In the genomic region with DNA sequence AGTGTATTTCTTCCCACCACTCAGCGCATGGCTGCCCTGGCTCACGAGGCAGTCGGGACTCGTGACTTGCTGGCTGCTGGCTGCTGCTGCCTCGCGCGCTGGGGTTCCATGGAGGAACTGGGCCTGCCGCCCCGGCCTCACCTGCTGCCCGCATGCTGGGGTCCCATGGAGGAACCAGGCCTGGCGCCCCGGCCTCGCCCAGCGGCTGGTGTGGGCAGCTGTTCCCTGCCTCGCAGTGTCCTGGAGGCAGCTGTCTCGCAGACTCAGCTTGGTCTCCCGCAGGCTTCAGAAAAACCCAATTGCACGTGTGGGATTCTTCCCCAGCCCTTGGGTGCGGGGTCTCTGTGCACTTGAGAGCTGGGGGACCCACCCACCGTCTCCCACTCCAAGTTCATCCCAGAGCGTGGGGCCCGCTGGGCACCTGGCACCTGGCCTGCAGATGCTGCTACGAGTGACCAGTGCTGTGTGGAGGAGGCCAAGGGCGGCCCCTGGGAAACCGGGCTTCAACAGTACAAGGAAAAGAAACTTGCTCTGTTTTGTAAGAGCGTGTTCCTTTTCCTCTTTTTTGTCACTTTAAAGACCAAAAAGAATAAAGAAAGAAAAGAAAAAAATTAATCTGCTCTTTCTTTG, we compare ENCODE assay signal across 18 cellular contexts. TPM values are rescaled to one million over a fixed set of nuclear protein-coding genes. Genes with fewer than 3 reads are reported as not detected.
A peak's percentile ranks its signal among the peaks of the same experiment; 100 is the strongest.
DNase-seq lines count a peak whose midpoint lies in the region; ATAC-seq and TF ChIP-seq lines count a peak whose summit lies in the region.
"Had no signal": no experiment of that assay in that cellular context is flagged by ENCODE, and none has a peak within 500 bp of the region (broad histone marks: within the 10 kb centered on the region; RNA-seq: fewer than 3 reads in every experiment).

No MANE protein-coding gene starts in this region.

- no peaks in the 10 kb centered on the region for H3K9me3 ChIP-seq in RWPE2 (ENCODE audit: severe bottlenecking)
- H3K9me3 ChIP-seq in hepatocyte (ENCODE audit: low read depth) = no peaks in the 10 kb centered on the region
- H3K9me3 ChIP-seq in sigmoid colon = no peaks in the 10 kb centered on the region
- H3K9me3 ChIP-seq: BE2C had no signal

- no peak overlapping the region for H3K4me3 Mint-ChIP-seq in CD14-positive monocyte
- H3K4me3 Mint-ChIP-seq: activated T-cell treated with anti-CD3 and anti-CD28 coated beads, Interleukin-2, amount 50 U/mL, for 72 hours; neural progenitor cell had no signal

- peak overlapping the region; percentile 79 to 92 (median 91) for H3K27ac Mint-ChIP-seq in CD14-positive monocyte
- H3K27ac Mint-ChIP-seq: activated T-cell treated with anti-CD3 and anti-CD28 coated beads, Interleukin-2, amount 50 U/mL, for 72 hours had no signal

- TF ChIP-seq EP300 in sigmoid colon (IDR thresholded peaks at IDR 0.05) = no peak

- WGBS in hepatocyte (ENCODE audit: low lambda C conversion rate, missing lambda C conversion rate) = 94% methylated on average over 25 of the region's 26 CpGs
- whole genome bisulfite sequencing in sigmoid colon, 2 donors = 78 to 86% methylated on average over 26 of the region's 26 CpGs

- no peaks in the 10 kb centered on the region for H3K27me3 ChIP-seq in RWPE2 (ENCODE audit: insufficient read depth, poor library complexity, severe bottlenecking)
- H3K27me3 ChIP-seq in hepatocyte = no peaks in the 10 kb centered on the region
- H3K27me3 ChIP-seq in sigmoid colon = no peaks in the 10 kb centered on the region
- H3K27me3 ChIP-seq: BE2C, neural progenitor cell had no signal

- peaks cover 0 to 2% (median 0%) of the 10 kb centered on the region in 7 donors for H3K9me3 Mint-ChIP-seq in CD14-positive monocyte
- H3K9me3 Mint-ChIP-seq: activated T-cell treated with anti-CD3 and anti-CD28 coated beads, Interleukin-2, amount 50 U/mL, for 72 hours; neural progenitor cell had no signal

- no peak for TF ChIP-seq POLR2A in sigmoid colon (IDR thresholded peaks at IDR 0.05)

- no peak overlapping the region for H2AFZ ChIP-seq in hepatocyte
- H2AFZ ChIP-seq: neural progenitor cell had no signal

- H3K36me3 ChIP-seq in RWPE2 (ENCODE audit: low read depth) (peaks cover 13% of the 10 kb centered on the region; the same call in 1 of the 2 replicates), hepatocyte (replicated peaks; ENCODE audit: insufficient read depth, low read depth) (no peaks in the 10 kb centered on the region), sigmoid colon (peaks cover 0 to 6% (median 0%) of the 10 kb centered on the region in 4 donors)
- H3K36me3 ChIP-seq: BE2C, neural progenitor cell had no signal

- H3K4me1 ChIP-seq in RWPE2 (ENCODE audit: insufficient read depth, poor library complexity, severe bottlenecking) (peaks cover 36% of the 10 kb centered on the region), hepatocyte (ENCODE audit: insufficient read depth) (peaks cover 75% of the 10 kb centered on the region), sigmoid colon (peaks cover 0 to 79% (median 70%) of the 10 kb centered on the region in 4 donors)

- H3K27ac ChIP-seq in RWPE2 (ENCODE audit: poor library complexity, severe bottlenecking) (peak overlapping the region; percentile 62), hepatocyte (peak overlapping the region; percentile 99), sigmoid colon (peak overlapping the region; percentile 88 to 93 (median 92))
- H3K27ac ChIP-seq: neural progenitor cell had no signal

- ATAC-seq in RWPE2 (ENCODE audit: low read depth) (no peak), HG03354 (IDR thresholded peaks at IDR 0.05; ENCODE audit: poor library complexity, severe bottlenecking, unreplicated experiment) (no peak)
- ATAC-seq: activated T-cell treated with anti-CD3 and anti-CD28 coated beads, Interleukin-2, amount 50 U/mL, for 72 hours; left cardiac atrium had no signal

- peaks cover 65% of the 10 kb centered on the region for H3K79me2 ChIP-seq in hepatocyte

- H3K36me3 Mint-ChIP-seq in CD14-positive monocyte = peaks cover 22 to 30% of the 10 kb centered on the region in 2 donors

- no peak for TF ChIP-seq CTCF in CD14-positive monocyte (IDR thresholded peaks at IDR 0.05)
- TF ChIP-seq CTCF in RWPE2 (IDR thresholded peaks at IDR 0.05; ENCODE audit: poor library complexity, severe bottlenecking) = no peak
- no peak for TF ChIP-seq CTCF in hepatocyte (IDR thresholded peaks at IDR 0.05; ENCODE audit: poor library complexity)
- no peak for TF ChIP-seq CTCF in sigmoid colon (IDR thresholded peaks at IDR 0.05)

- H3K4me1 Mint-ChIP-seq in CD14-positive monocyte = peaks cover 71% of the 10 kb centered on the region

- H3K4me2 ChIP-seq in hepatocyte = peak overlapping the region; percentile 43
- H3K4me2 ChIP-seq: neural progenitor cell had no signal

- no peak for DNase-seq in CD14-positive monocyte (ENCODE audit: low spot score)
- no peak for DNase-seq in RWPE2 (ENCODE audit: low spot score)
- no peak for DNase-seq in hepatocyte (ENCODE audit: low spot score)
- DNase-seq in sigmoid colon = no peak
- no peak for DNase-seq in NCI-H128 (lab: John Stamatoyannopoulos, UW; ENCODE audit: unreplicated experiment)
- no peak for DNase-seq in activated CD4-positive, alpha-beta T cell treated with anti-CD3 and anti-CD28 coated beads, Interleukin-2, amount 50 U/mL, for 1 hour
- no peak for DNase-seq in NCI-H2171 (lab: John Stamatoyannopoulos, UW)
- DNase-seq: activated CD4-positive, alpha-beta T cell treated with anti-CD3 and anti-CD28 coated beads, Interleukin-2, amount 50 U/mL, for 4 hours; activated T-cell treated with anti-CD3 and anti-CD28 coated beads, Interleukin-2, amount 50 U/mL, for 72 hours; BE2C; DND-41; HCEC 1CT; left cardiac atrium; NCI-H1436; NCI-H510A; T-helper 9 cell had no signal

- H4K20me1 ChIP-seq in hepatocyte (ENCODE audit: insufficient read depth, poor library complexity, severe bottlenecking) = no peaks in the 10 kb centered on the region

- intact Hi-C loops in CD14-positive monocyte (cut with micrococcal nuclease) (no loop called here), sigmoid colon (cut with DNase I) (no loop called here)

- H3K9me2 ChIP-seq in hepatocyte (replicated peaks; ENCODE audit: insufficient read depth) = no peaks in the 10 kb centered on the region

- peaks cover 0 to 1% (median 0%) of the 10 kb centered on the region in 3 donors for H3K27me3 Mint-ChIP-seq in CD14-positive monocyte (ENCODE audit: low read depth in 3 of 3)

- no peak overlapping the region for H3K4me3 ChIP-seq in RWPE2 (ENCODE audit: severe bottlenecking)
- H3K4me3 ChIP-seq in hepatocyte = no peak overlapping the region
- H3K4me3 ChIP-seq in sigmoid colon = no peak overlapping the region
- H3K4me3 ChIP-seq: neural progenitor cell had no signal

RNA-seq across cellular contexts. Expression of gene PWWP2B, which starts 20.4 kb away (rescaled TPM):
- polyA plus RNA-seq in CD14-positive monocyte (1 to 10 TPM; 2.4 to 2.7 TPM), hepatocyte (10.7 and 12.7 TPM in 2 replicates), sigmoid colon (10 to 100 TPM; 27.0 to 50.8 (median 28.2) TPM)
- total RNA-seq in hepatocyte (15.1 and 18.0 TPM in 2 replicates), sigmoid colon (10 to 100 TPM in 1 of 4 donors, 1 to 10 TPM in 3; 7.7 to 10.2 (median 9.3) TPM)
